ENCODE assay signal across 33 cellular contexts in genomic region chr16:561413-561794, GRCh38. TPM values are rescaled to one million over a fixed set of nuclear protein-coding genes. Genes with fewer than 3 reads are reported as not detected.
"Had no signal": no experiment of that assay in that cellular context is flagged by ENCODE, and none has a peak within 500 bp of the region (broad histone marks: within the 10 kb centered on the region; RNA-seq: fewer than 3 reads in every experiment).

No MANE protein-coding gene starts in this region.

- H3K4me1 Mint-ChIP-seq: activated CD4-positive, alpha-beta T cell treated with anti-CD3 and anti-CD28 coated beads, Interleukin-2, amount 10 ng/mL, durations not matched to agents 24 days and 14 days had no signal

- H3K36me3 Mint-ChIP-seq: activated naive CD4-positive, alpha-beta T cell treated with anti-CD3 and anti-CD28 coated beads, Interleukin-2, amount 50 U/mL, for 72 hours; brain had no signal

- H3K4me3 ChIP-seq: adrenal gland, MG63, SJCRH30, SK-N-MC had no signal

- H3K27ac ChIP-seq: adrenal gland, SJCRH30, SK-N-MC, WERI-Rb-1 had no signal

- H3K36me3 ChIP-seq: adrenal gland, MG63, SJCRH30, WERI-Rb-1 had no signal

- DNase-seq: activated CD4-positive, alpha-beta T cell treated with anti-CD3 and anti-CD28 coated beads for 1 hour; activated CD4-positive, alpha-beta T cell treated with anti-CD3 and anti-CD28 coated beads, Interleukin-2, amount 10 ng/mL, durations not matched to agents 24 days and 14 days; activated CD4-positive, alpha-beta T cell treated with anti-CD3 and anti-CD28 coated beads, Interleukin-2, amount 50 U/mL, for 4 hours; activated CD4-positive, CD25-positive, alpha-beta regulatory T cell; activated CD8-positive, alpha-beta T cell treated with anti-CD3 and anti-CD28 coated beads for 36 hours; activated gamma-delta T cell treated with Interleukin-2 at 50 U/mL for 16 hours; activated naive CD4-positive, alpha-beta T cell treated with anti-CD3 and anti-CD28 coated beads for 36 hours; activated T-cell treated with anti-CD3 and anti-CD28 coated beads, Interleukin-2, amount 50 U/mL, for 1 hour; activated T-cell treated with anti-CD3 and anti-CD28 coated beads, Interleukin-2, amount 50 U/mL, for 72 hours; adrenal gland; Kasumi-1; MG63; NCI-H1048; NCI-H1105 treated with DMSO at 0.1 percent for 48 hours; NCI-H1436; NCI-H1694; NCI-H1930; NCI-H2081 treated with DMSO at 0.1 percent for 48 hours; NCI-H226; NCI-H446 treated with DMSO at 0.1 percent for 48 hours; SHP77; SJCRH30; T1000 had no signal

- H3K9me3 Mint-ChIP-seq: activated CD4-positive, alpha-beta T cell treated with anti-CD3 and anti-CD28 coated beads, Interleukin-2, amount 10 ng/mL, durations not matched to agents 24 days and 14 days; activated CD8-positive, alpha-beta T cell treated with anti-CD3 and anti-CD28 coated beads for 36 hours; activated naive CD4-positive, alpha-beta T cell treated with anti-CD3 and anti-CD28 coated beads for 36 hours; activated naive CD4-positive, alpha-beta T cell treated with anti-CD3 and anti-CD28 coated beads, Interleukin-2, amount 50 U/mL, for 72 hours; activated T-cell treated with anti-CD3 and anti-CD28 coated beads, Interleukin-2, amount 50 U/mL, for 72 hours; brain had no signal

- H3K9me3 ChIP-seq: adrenal gland, MG63, SJCRH30 had no signal

- H3K4me3 Mint-ChIP-seq: activated CD4-positive, alpha-beta T cell treated with anti-CD3 and anti-CD28 coated beads, Interleukin-2, amount 10 ng/mL, durations not matched to agents 24 days and 14 days; activated CD8-positive, alpha-beta T cell treated with anti-CD3 and anti-CD28 coated beads for 36 hours; activated naive CD4-positive, alpha-beta T cell treated with anti-CD3 and anti-CD28 coated beads for 36 hours; activated T-cell treated with anti-CD3 and anti-CD28 coated beads, Interleukin-2, amount 50 U/mL, for 72 hours; brain had no signal

- ATAC-seq: activated CD8-positive, alpha-beta T cell treated with anti-CD3 and anti-CD28 coated beads for 36 hours; activated naive CD4-positive, alpha-beta T cell treated with anti-CD3 and anti-CD28 coated beads, Interleukin-2, amount 50 U/mL, for 72 hours; activated T-cell treated with anti-CD3 and anti-CD28 coated beads, Interleukin-2, amount 50 U/mL, for 72 hours; Panc1 had no signal

- H3K27ac Mint-ChIP-seq: activated CD4-positive, alpha-beta T cell treated with anti-CD3 and anti-CD28 coated beads, Interleukin-2, amount 10 ng/mL, durations not matched to agents 24 days and 14 days; activated CD8-positive, alpha-beta T cell treated with anti-CD3 and anti-CD28 coated beads for 36 hours; activated naive CD4-positive, alpha-beta T cell treated with anti-CD3 and anti-CD28 coated beads for 36 hours; activated naive CD4-positive, alpha-beta T cell treated with anti-CD3 and anti-CD28 coated beads, Interleukin-2, amount 50 U/mL, for 72 hours; activated T-cell treated with anti-CD3 and anti-CD28 coated beads, Interleukin-2, amount 50 U/mL, for 72 hours; brain had no signal

RNA-seq across cellular contexts. Expression of gene PRR35, which starts 1.2 kb away (rescaled TPM):
- total RNA-seq: activated CD4-positive, alpha-beta T cell treated with anti-CD3 and anti-CD28 coated beads, Interleukin-2, amount 10 ng/mL, durations not matched to agents 24 days and 14 days; activated CD8-positive, alpha-beta memory T cell treated with anti-CD3 and anti-CD28 coated beads for 36 hours; activated CD8-positive, alpha-beta T cell treated with anti-CD3 and anti-CD28 coated beads for 36 hours; activated naive CD4-positive, alpha-beta T cell treated with anti-CD3 and anti-CD28 coated beads for 36 hours; activated naive CD4-positive, alpha-beta T cell treated with anti-CD3 and anti-CD28 coated beads, Interleukin-2, amount 50 U/mL, for 72 hours; adrenal gland; bronchial epithelial cell; RPMI7951; SJCRH30; T-helper 1 cell treated with Interleukin-12 subunit alpha and Interleukin-12 subunit beta and Interleukin-4 antibody, amounts not matched to agents 30 ng/mL and 1 ng/mL, for 36 hours; T-helper 2 cell treated with Interferon-gamma antibody and Interleukin-4, amounts not matched to agents 100 ng/mL and 5 ng/mL, for 36 hours had no signal
